Comparison of ENCODE assay signal across 8 cellular contexts in the genomic region with DNA sequence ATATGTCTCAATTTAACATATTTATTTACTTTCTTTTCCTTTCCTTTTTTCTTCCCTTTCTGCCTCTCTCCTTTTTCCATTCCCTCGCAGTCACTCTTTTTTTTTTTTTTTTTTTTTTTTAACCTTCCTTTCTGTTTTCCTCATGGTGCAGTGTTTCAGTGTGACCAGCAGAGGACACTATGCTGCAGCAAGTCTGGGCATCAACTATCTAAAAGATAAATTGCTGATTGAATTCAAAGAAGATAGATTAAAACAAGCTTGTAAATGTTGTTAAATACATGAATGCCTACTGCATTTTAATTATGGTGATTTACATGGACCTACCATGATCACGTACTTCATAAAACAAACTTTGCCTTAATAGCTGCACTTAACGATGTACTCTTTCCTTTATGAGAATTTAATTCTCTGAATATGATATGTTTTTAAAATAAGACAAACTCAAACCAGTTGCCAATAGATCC.
A peak's percentile ranks its signal among the peaks of the same experiment; 100 is the strongest.
DNase-seq lines count a peak whose midpoint lies in the region; ATAC-seq, FAIRE-seq and TF ChIP-seq lines count a peak whose summit lies in the region.

No MANE protein-coding gene starts in this region.

- peak; percentile 99 for TF ChIP-seq RAD21 in GM12878 (IDR thresholded peaks at IDR 0.05; ENCODE audit: insufficient read depth, low read depth, low read length)

- TF ChIP-seq CTCF in HFF-Myc (IDR thresholded peaks at IDR 0.05; ENCODE audit: low read depth, low read length, missing control alignments): peak; percentile 94
- TF ChIP-seq CTCF in PC-9 (conservative IDR thresholded peaks at IDR 0.05): peak; percentile 99
- TF ChIP-seq CTCF in GM12878 (IDR thresholded peaks at IDR 0.05 in 2 of 3, conservative IDR thresholded peaks at IDR 0.05 in 1 of 3; ENCODE audit: control insufficient read depth in 2 of 3, extremely low read depth in 1 of 3, insufficient read depth in 1 of 3, low read depth in 3 of 3, low read length in 3 of 3): peak; percentile 84 to 93 (median 93)

- H3K36me3 ChIP-seq in PC-9 (ENCODE audit: low read depth): 0 out of 2 replicates have a peak, but pooled peaks cover 6% of the 10 kb centered on the region
- no peaks in the 10 kb centered on the region for H3K36me3 ChIP-seq in GM12878 (ENCODE audit: control insufficient read depth in 2 of 2, insufficient read depth in 2 of 2, low read length in 1 of 2)

- H3K4me2 ChIP-seq in PC-9 (peak overlapping the region; percentile 29; the same call in 1 of the 2 replicates), GM12878 (ENCODE audit: control insufficient read depth, insufficient read depth) (no peak overlapping the region)

- H3K79me2 ChIP-seq in PC-9 (ENCODE audit: low read depth): no peaks in the 10 kb centered on the region
- H3K79me2 ChIP-seq in GM12878 (ENCODE audit: control insufficient read depth, insufficient read depth, low read length): no peaks in the 10 kb centered on the region

- H3K4me1 ChIP-seq in PC-9 (replicated peaks; ENCODE audit: insufficient read depth) (peaks cover 62% of the 10 kb centered on the region), GM12878 (ENCODE audit: control insufficient read depth, insufficient read depth, low read length) (no peaks in the 10 kb centered on the region)

- POLR2A ChIA-PET in PC-9 (lab: Charles Lee; ENCODE audit: unreplicated experiment): interaction anchor here (0.6 to 0.8 kb wide), 4 partner anchors 47 to 600 kb away, joined by 3 to 5 read pairs (median 4); no protein-coding TSS in a partner anchor
- POLR2A ChIA-PET in GM12878 (lab: Charles Lee): no interaction called here

- peak overlapping the region; percentile 5; the same call in 1 of the 2 replicates for H3K27ac ChIP-seq in PC-9
- H3K27ac ChIP-seq in GM12878 (ENCODE audit: control insufficient read depth, insufficient read depth): no peak overlapping the region

- no peaks in the 10 kb centered on the region for H4K20me1 ChIP-seq in PC-9 (ENCODE audit: insufficient read depth)
- no peaks in the 10 kb centered on the region for H4K20me1 ChIP-seq in GM12878 (ENCODE audit: control insufficient read depth, insufficient read depth)

- no peak for TF ChIP-seq POLR2A in GM12878 (IDR thresholded peaks at IDR 0.05; ENCODE audit: low read depth, low read length)

- FAIRE-seq in GM12878 (lab: Jason Lieb, UNC): peak; percentile 91

- H3K4me3 ChIP-seq in HFF-Myc (replicated peaks; ENCODE audit: low read depth, low read length) (no peak overlapping the region), PC-9 (no peak overlapping the region), GM12878 (no peak overlapping the region)

- ATAC-seq in GM12878: peak; percentile 46; the same call in 2 of the 3 replicates
- ATAC-seq in HG02571 (IDR thresholded peaks at IDR 0.05; ENCODE audit: unreplicated experiment): no peak

- peaks cover 28% of the 10 kb centered on the region for H3F3A ChIP-seq in PC-9 (ENCODE audit: insufficient read depth, low read depth)

- H3K27me3 ChIP-seq in PC-9 (ENCODE audit: insufficient read depth, low read depth) (no peaks in the 10 kb centered on the region), GM12878 (replicated peaks in 1 of 2; ENCODE audit: control insufficient read depth in 2 of 2, insufficient read depth in 2 of 2, low read length in 1 of 2) (no peaks in the 10 kb centered on the region)

- in situ Hi-C loops in GM12878 (cut with MboI): loop anchor here (10.0 kb wide), 2 partner anchors 552 to 662 kb away; no protein-coding TSS in a partner anchor

- BruUV-seq in PC-9 (replicated peaks; lab: Mats Ljungman, UMichigan) (no TSS peak), GM12878 (replicated peaks; lab: Mats Ljungman, UMichigan) (no TSS peak)

- CTCF ChIA-PET in PC-9 (lab: Charles Lee) (interaction anchor here (0.6 to 2.1 kb wide), 23 partner anchors 25 to 963 kb away, joined by 3 to 15 read pairs (median 5); no protein-coding TSS in a partner anchor), GM12878 (lab: Yijun Ruan, JAX) (interaction anchor here (0.6 to 6.5 kb wide), 40 partner anchors 14 to 790 kb away, joined by 3 to 92 read pairs (median 3); a partner anchor contains a TSS)

- peaks cover 15% of the 10 kb centered on the region; the same call in 1 of the 2 replicates for H3K9me3 ChIP-seq in PC-9 (ENCODE audit: insufficient read depth, low read depth)
- H3K9me3 ChIP-seq in GM12878 (replicated peaks; ENCODE audit: control insufficient read depth, insufficient read depth, low read length): no peaks in the 10 kb centered on the region

- WGBS in GM12878 (ENCODE audit: insufficient coverage, insufficient replicate concordance, low lambda C conversion rate, missing lambda C conversion rate): 33% methylated on average over 3 of the region's 3 CpGs

- DNase-seq in EL: peak; percentile 59
- DNase-seq in HFF-Myc (ENCODE audit: extremely low read depth, low read depth): peak; percentile 35
- peak; percentile 31 to 66 for DNase-seq in PC-9
- no peak for DNase-seq in GM12878 (ENCODE audit: low read depth, low spot score)
- peak; percentile 60 for DNase-seq in iris pigment epithelial cell (ENCODE audit: low read depth)
- peak; percentile 15 for DNase-seq in stimulated activated CD4-positive, alpha-beta T cell treated with anti-CD3 and anti-CD28 coated beads, Interleukin-4, amount 100 ng/mL, for 24 hours
- no peak for DNase-seq in mesenteric fat pad (ENCODE audit: low spot score)

- intact Hi-C loops in PC-9 (cut with micrococcal nuclease; ENCODE audit: unreplicated experiment): loop anchor here (1.0 to 10.0 kb wide), 13 partner anchors 66 to 702 kb away; a partner anchor contains a TSS
- intact Hi-C loops in GM12878 (cut with micrococcal nuclease; ENCODE audit: unreplicated experiment): loop anchor here (1.0 to 5.0 kb wide), 7 partner anchors 56 to 664 kb away; no protein-coding TSS in a partner anchor

- SMC1A ChIA-PET in GM12878 (lab: Charles Lee; ENCODE audit: uncharacterized antibody, unreplicated experiment): interaction anchor here (0.6 to 4.9 kb wide), 12 partner anchors 25 to 664 kb away, joined by 3 to 34 read pairs (median 6); no protein-coding TSS in a partner anchor

- H3K9me2 ChIP-seq in PC-9 (ENCODE audit: insufficient read depth): no peaks in the 10 kb centered on the region

- H2AFZ ChIP-seq in PC-9 (no peak overlapping the region), GM12878 (ENCODE audit: control insufficient read depth, low read depth, low read length) (no peak overlapping the region)

- RAD21 ChIA-PET in GM12878 (lab: Charles Lee; ENCODE audit: unreplicated experiment): interaction anchor here (0.6 to 4.2 kb wide), 11 partner anchors 10 to 664 kb away, joined by 3 to 62 read pairs (median 4); a partner anchor contains a TSS

- no peak overlapping the region for H3K9ac ChIP-seq in GM12878 (ENCODE audit: control insufficient read depth, insufficient read depth, low read length)

- TF ChIP-seq EP300 in GM12878 (IDR thresholded peaks at IDR 0.05; ENCODE audit: borderline replicate concordance in 1 of 2, control insufficient read depth in 1 of 2, low read depth in 2 of 2, low read length in 2 of 2): no peak

TF ChIP-seq in GM12878, 131 proteins besides CTCF, POLR2A, EP300 and RAD21 (continues in another document):
- TF ChIP-seq NFXL1 (IDR thresholded peaks at IDR 0.05; ENCODE audit: borderline replicate concordance) (no peak), DPF2 (IDR thresholded peaks at IDR 0.05) (no peak), PAX8 (IDR thresholded peaks at IDR 0.05) (no peak), CHD4 (IDR thresholded peaks at IDR 0.05) (no peak), SMC3 (IDR thresholded peaks at IDR 0.05; ENCODE audit: borderline replicate concordance, low read length) (peak; percentile 93), ZNF274 (IDR thresholded peaks at IDR 0.05; ENCODE audit: insufficient read depth, insufficient read length) (no peak), ZNF384 (IDR thresholded peaks at IDR 0.05; ENCODE audit: borderline replicate concordance, low read depth, low read length) (peak; percentile 98)
- TF ChIP-seq, protein P1, sequence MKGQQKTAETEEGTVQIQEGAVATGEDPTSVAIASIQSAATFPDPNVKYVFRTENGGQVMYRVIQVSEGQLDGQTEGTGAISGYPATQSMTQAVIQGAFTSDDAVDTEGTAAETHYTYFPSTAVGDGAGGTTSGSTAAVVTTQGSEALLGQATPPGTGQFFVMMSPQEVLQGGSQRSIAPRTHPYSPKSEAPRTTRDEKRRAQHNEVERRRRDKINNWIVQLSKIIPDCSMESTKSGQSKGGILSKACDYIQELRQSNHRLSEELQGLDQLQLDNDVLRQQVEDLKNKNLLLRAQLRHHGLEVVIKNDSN (IDR thresholded peaks at IDR 0.05; ENCODE audit: borderline replicate concordance, extremely low read length, insufficient read depth, low read depth, low read length): no peak
- TF ChIP-seq, protein P2, sequence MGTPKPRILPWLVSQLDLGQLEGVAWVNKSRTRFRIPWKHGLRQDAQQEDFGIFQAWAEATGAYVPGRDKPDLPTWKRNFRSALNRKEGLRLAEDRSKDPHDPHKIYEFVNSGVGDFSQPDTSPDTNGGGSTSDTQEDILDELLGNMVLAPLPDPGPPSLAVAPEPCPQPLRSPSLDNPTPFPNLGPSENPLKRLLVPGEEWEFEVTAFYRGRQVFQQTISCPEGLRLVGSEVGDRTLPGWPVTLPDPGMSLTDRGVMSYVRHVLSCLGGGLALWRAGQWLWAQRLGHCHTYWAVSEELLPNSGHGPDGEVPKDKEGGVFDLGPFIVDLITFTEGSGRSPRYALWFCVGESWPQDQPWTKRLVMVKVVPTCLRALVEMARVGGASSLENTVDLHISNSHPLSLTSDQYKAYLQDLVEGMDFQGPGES (IDR thresholded peaks at IDR 0.05): no peak

Comparison
In these comparisons a context has a peak if more than half of its experiments do, and no peak if none do; other contexts are left out.
1. DNase-seq: peak in EL (single experiment), HFF-Myc (single experiment), PC-9 (2 of 2), iris pigment epithelial cell (single experiment) and stimulated activated CD4-positive, alpha-beta T cell treated with anti-CD3 and anti-CD28 coated beads, Interleukin-4, amount 100 ng/mL, for 24 hours (single experiment); none in GM12878 (single experiment) and mesenteric fat pad (single experiment).
2. Peak in every context shown above with its lines, with median percentiles within 50 percentile points of each other: CTCF ChIP-seq.